8 cellular contexts compared by ENCODE assay signal in genomic region chr2:224957540-224958465, GRCh38.
DNase-seq lines count a peak whose midpoint lies in the region; ATAC-seq and TF ChIP-seq lines count a peak whose summit lies in the region.

No MANE protein-coding gene starts in this region.

- H3K4me2 ChIP-seq in OCI-LY3 (ENCODE audit: low read length), result peak overlapping the region; percentile 89

- no peaks in the 10 kb centered on the region for H3K9me3 ChIP-seq in OCI-LY3 (ENCODE audit: insufficient read depth, low read length)

- H3K4me3 Mint-ChIP-seq in HFFc6, result peak overlapping the region; percentile 66

- ATAC-seq in GM18868 (IDR thresholded peaks at IDR 0.05; ENCODE audit: unreplicated experiment) (peak; percentile 89), left lobe of liver (no peak)

- peaks cover 75% of the 10 kb centered on the region for H3K4me1 Mint-ChIP-seq in HFFc6 (ENCODE audit: low read depth)

- DNase-seq in HFFc6, result no peak
- peak; percentile 53 for DNase-seq in pons (ENCODE audit: low spot score)
- no peak for DNase-seq in HCEC 1CT
- DNase-seq in glomerular visceral epithelial cell (ENCODE audit: extremely low spot score), result no peak
- no peak for DNase-seq in left lobe of liver (ENCODE audit: low spot score)
- DNase-seq in activated CD8-positive, alpha-beta memory T cell treated with anti-CD3 and anti-CD28 coated beads, Interleukin-2, amount 50 U/mL, for 48 hours, result no peak

- peaks cover 3% of the 10 kb centered on the region for H3K36me3 ChIP-seq in OCI-LY3 (replicated peaks; ENCODE audit: low read depth, low read length)

- peaks cover 47% of the 10 kb centered on the region for H3K36me3 Mint-ChIP-seq in HFFc6 (ENCODE audit: low read depth)

- H3K27me3 Mint-ChIP-seq in HFFc6 (ENCODE audit: insufficient read depth), result peaks cover 2% of the 10 kb centered on the region

- peaks cover 50% of the 10 kb centered on the region for H3K79me2 ChIP-seq in OCI-LY3 (ENCODE audit: low read length)

- H4K20me1 ChIP-seq in OCI-LY3 (ENCODE audit: insufficient read depth, low read length), result peaks cover 27% of the 10 kb centered on the region

- H3K27ac Mint-ChIP-seq in HFFc6, result peak overlapping the region; percentile 61

- peaks cover 78% of the 10 kb centered on the region for H3K4me1 ChIP-seq in OCI-LY3 (ENCODE audit: low read length)

- H3K9me3 Mint-ChIP-seq in HFFc6, result no peaks in the 10 kb centered on the region

- H3K4me3 ChIP-seq in OCI-LY3 (ENCODE audit: low read length), result peak overlapping the region; percentile 56

- no peaks in the 10 kb centered on the region for H3K27me3 ChIP-seq in OCI-LY3 (ENCODE audit: low read depth, low read length)

- no peak overlapping the region for H2AFZ ChIP-seq in OCI-LY3 (ENCODE audit: low read depth, low read length)

- peak overlapping the region; percentile 36; the same call in 1 of the 2 replicates for H3K9ac ChIP-seq in OCI-LY3 (ENCODE audit: low read length)

- TF ChIP-seq CTCF in HFFc6 (IDR thresholded peaks at IDR 0.05) (no peak), OCI-LY3 (IDR thresholded peaks at IDR 0.05; ENCODE audit: low read depth, low read length) (no peak)

- H3K27ac ChIP-seq in OCI-LY3 (ENCODE audit: low read length), result peak overlapping the region; percentile 91
